8 cellular contexts compared by ENCODE assay signal in the genomic region with DNA sequence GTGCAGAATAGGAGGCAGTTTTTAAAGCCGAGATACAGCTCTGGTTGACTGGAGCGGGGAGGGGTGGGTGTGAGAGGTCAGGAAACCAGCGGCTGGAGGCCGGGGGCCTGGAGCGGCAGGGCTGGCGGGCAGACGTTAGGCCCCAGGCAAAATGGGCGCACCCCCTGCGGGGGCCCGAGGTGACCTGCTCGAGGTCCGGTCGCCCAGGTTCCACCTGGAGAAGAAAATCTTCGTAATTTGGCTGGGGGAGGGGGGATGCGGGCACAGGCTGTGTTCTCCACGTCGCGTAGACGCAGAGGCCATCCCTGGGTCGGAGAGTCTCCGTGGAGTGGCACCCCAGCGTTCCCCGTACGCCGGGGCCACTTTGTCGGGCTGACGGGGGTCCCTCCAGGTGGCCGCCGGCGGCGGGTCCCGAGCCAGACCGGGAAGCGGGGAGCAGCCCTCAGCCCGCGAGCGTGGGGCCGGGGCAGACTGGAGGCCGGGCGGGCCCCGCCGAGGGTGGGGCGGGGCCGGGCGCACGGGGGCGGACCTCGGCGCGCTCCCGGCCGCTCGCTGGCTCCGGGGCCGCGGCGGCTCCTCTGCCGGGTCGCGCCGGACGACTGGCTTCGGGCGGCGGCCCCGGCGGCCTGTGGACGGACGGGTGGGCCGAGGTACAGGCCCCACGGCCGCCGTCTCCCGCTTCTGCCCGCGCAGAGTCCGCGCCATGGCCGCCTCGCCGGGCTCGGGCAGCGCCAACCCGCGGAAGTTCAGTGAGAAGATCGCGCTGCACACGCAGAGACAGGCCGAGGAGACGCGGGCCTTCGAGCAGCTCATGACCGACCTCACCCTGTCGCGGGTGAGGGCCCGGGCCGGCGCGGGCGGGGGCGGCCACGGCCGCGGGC. TPM values are rescaled to one million over a fixed set of nuclear protein-coding genes. Genes with fewer than 3 reads are reported as not detected.
A peak's percentile ranks its signal among the peaks of the same experiment; 100 is the strongest.
DNase-seq lines count a peak whose midpoint lies in the region; ATAC-seq and TF ChIP-seq lines count a peak whose summit lies in the region.

A gene with protein sequence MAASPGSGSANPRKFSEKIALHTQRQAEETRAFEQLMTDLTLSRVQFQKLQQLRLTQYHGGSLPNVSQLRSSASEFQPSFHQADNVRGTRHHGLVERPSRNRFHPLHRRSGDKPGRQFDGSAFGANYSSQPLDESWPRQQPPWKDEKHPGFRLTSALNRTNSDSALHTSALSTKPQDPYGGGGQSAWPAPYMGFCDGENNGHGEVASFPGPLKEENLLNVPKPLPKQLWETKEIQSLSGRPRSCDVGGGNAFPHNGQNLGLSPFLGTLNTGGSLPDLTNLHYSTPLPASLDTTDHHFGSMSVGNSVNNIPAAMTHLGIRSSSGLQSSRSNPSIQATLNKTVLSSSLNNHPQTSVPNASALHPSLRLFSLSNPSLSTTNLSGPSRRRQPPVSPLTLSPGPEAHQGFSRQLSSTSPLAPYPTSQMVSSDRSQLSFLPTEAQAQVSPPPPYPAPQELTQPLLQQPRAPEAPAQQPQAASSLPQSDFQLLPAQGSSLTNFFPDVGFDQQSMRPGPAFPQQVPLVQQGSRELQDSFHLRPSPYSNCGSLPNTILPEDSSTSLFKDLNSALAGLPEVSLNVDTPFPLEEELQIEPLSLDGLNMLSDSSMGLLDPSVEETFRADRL (plus strand): TSS at position 555 of the 881 bp plus-strand sequence. CDS start 149 bp downstream, at position 704.

- H3K36me3 ChIP-seq in HUES6 (ENCODE audit: control insufficient read depth, insufficient read depth, low read length) (no peaks in the 10 kb centered on the region), ascending aorta (no peaks in the 10 kb centered on the region)

- ATAC-seq in GM21423 (IDR thresholded peaks at IDR 0.05; ENCODE audit: unreplicated experiment) = peak; percentile 60

- peak; percentile 68 for DNase-seq in EH (ENCODE audit: low read depth)
- DNase-seq in ascending aorta (ENCODE audit: low spot score in 2 of 2) = peak in 1 of 2 donors; percentile 75
- DNase-seq in hepatic stellate cell (ENCODE audit: low spot score) = peak; percentile 77
- no peak for DNase-seq in retinal pigment epithelial cell (ENCODE audit: low read depth)
- no peak for DNase-seq in DMS79 (lab: John Stamatoyannopoulos, UW)

- H3K9me3 ChIP-seq in HUES6 (ENCODE audit: control insufficient read depth, insufficient read depth, low read depth, low read length) = no peaks in the 10 kb centered on the region
- no peaks in the 10 kb centered on the region for H3K9me3 ChIP-seq in ascending aorta

- H3K27me3 ChIP-seq in HUES6 (ENCODE audit: control insufficient read depth, insufficient read depth, low read length) = peaks cover 42% of the 10 kb centered on the region
- H3K27me3 ChIP-seq in ascending aorta = no peaks in the 10 kb centered on the region

- TF ChIP-seq CTCF in ascending aorta (IDR thresholded peaks at IDR 0.05) (no peak), retinal pigment epithelial cell (conservative IDR thresholded peaks at IDR 0.05; ENCODE audit: low read depth, low read length) (no peak)

- no peak within 1 kb of the TSS for H3K27ac ChIP-seq in HUES6 (ENCODE audit: low read depth, low read length)
- peak within 1 kb of the TSS; percentile 88 to 95 for H3K27ac ChIP-seq in ascending aorta

- intact Hi-C loops in T-helper 2 cell treated with Interferon-gamma antibody and Interleukin-4, amounts not matched to agents 100 ng/mL and 5 ng/mL, for 36 hours (cut with micrococcal nuclease) = loop anchor here (5.0 to 10.0 kb wide), 4 partner anchors 43 to 375 kb away; a partner anchor contains a TSS
- intact Hi-C loops in ascending aorta (cut with DNase I) = loop anchor here (1.0 to 10.0 kb wide), 3 partner anchors 24 to 355 kb away; a partner anchor contains a TSS

- H3K9ac ChIP-seq in HUES6 (ENCODE audit: low read length) = peak within 1 kb of the TSS; percentile 47

- peaks cover 4% of the 10 kb centered on the region for H3K4me1 ChIP-seq in HUES6 (ENCODE audit: control insufficient read depth, insufficient read depth, low read length)
- H3K4me1 ChIP-seq in ascending aorta = peaks cover 6 to 20% of the 10 kb centered on the region in 2 donors

- peak within 1 kb of the TSS; percentile 68 for H3K4me3 ChIP-seq in HUES6 (ENCODE audit: low read depth, low read length)
- H3K4me3 ChIP-seq in ascending aorta = peak within 1 kb of the TSS; percentile 86 to 90
- peak within 1 kb of the TSS; percentile 73 for H3K4me3 ChIP-seq in retinal pigment epithelial cell (ENCODE audit: low read length)

RNA-seq across cellular contexts. Expression of the gene that starts here (rescaled TPM):
- total RNA-seq in T-helper 2 cell treated with Interferon-gamma antibody and Interleukin-4, amounts not matched to agents 100 ng/mL and 5 ng/mL, for 36 hours = 106 and 112 TPM in 2 replicates
- 35.5 TPM for total RNA-seq in ascending aorta

Comparison
In these comparisons a context has a peak if more than half of its experiments do, and no peak if none do; other contexts are left out.
1. DNase-seq: peak in EH (single experiment) and hepatic stellate cell (single experiment); none in retinal pigment epithelial cell (single experiment) and DMS79 (single experiment).
2. Peak in every context shown above with its lines, with median percentiles within 50 percentile points of each other: H3K4me3 ChIP-seq.